8 cellular contexts compared by ENCODE assay signal in genomic region chr17:45584092-45585036, GRCh38.
A peak's percentile ranks its signal among the peaks of the same experiment; 100 is the strongest.
DNase-seq lines count a peak whose midpoint lies in the region; ATAC-seq and TF ChIP-seq lines count a peak whose summit lies in the region.

No MANE protein-coding gene starts in this region.

- H3K79me1 ChIP-seq in IMR-90 (ENCODE audit: low read depth in 1 of 2, low read length in 2 of 2) = peaks cover 23 to 42% of the 10 kb centered on the region in 2 experiments

- H3K79me2 ChIP-seq in fibroblast of lung (ENCODE audit: control insufficient read depth, insufficient read depth, low read length) = peaks cover 40% of the 10 kb centered on the region

- TF ChIP-seq RAD21 in IMR-90 (IDR thresholded peaks at IDR 0.05; ENCODE audit: low read length) = no peak

- H3K23ac ChIP-seq in IMR-90 (ENCODE audit: low read depth, low read length) = peak overlapping the region; percentile 98

- in situ Hi-C loops in IMR-90 (cut with MboI; ENCODE audit: low sequenced_read_pairs) = loop anchor here (25.0 kb wide), 4 partner anchors 372 to 1153 kb away; partner anchors contain the start of gene FMNL1

- POLR2A ChIA-PET in CD4-positive, alpha-beta memory T cell (lab: Charles Lee; ENCODE audit: partially characterized antibody) = interaction anchor here (0.7 to 1.6 kb wide), 4 partner anchors 270 to 609 kb away, joined by 3 to 6 read pairs (median 4); partner anchors contain the start of genes HEXIM2 and KANSL1
- POLR2A ChIA-PET in IMR-90 (lab: Charles Lee; ENCODE audit: unreplicated experiment) = no interaction called here

- H3K9me3 Mint-ChIP-seq in CD4-positive, alpha-beta memory T cell = no peaks in the 10 kb centered on the region
- peaks cover 9% of the 10 kb centered on the region for H3K9me3 Mint-ChIP-seq in nephron progenitor cell

- ATAC-seq in GM21529 (IDR thresholded peaks at IDR 0.05; ENCODE audit: unreplicated experiment) (peak; percentile 52), IMR-90 (ENCODE audit: low read depth) (peak; percentile 65)

- TF ChIP-seq CTCF in IMR-90 (conservative IDR thresholded peaks at IDR 0.05; ENCODE audit: low read depth, low read length) (no peak), fibroblast of lung (conservative IDR thresholded peaks at IDR 0.05 in 1 of 2, IDR thresholded peaks at IDR 0.05 in 1 of 2; ENCODE audit: low read depth in 1 of 2, low read length in 2 of 2) (no peak), nephron progenitor cell (IDR thresholded peaks at IDR 0.05) (no peak)

- H3K56ac ChIP-seq in IMR-90 (ENCODE audit: extremely low read depth, insufficient read depth, low read length) = peak overlapping the region; percentile 95

- no peaks in the 10 kb centered on the region for H3K9me3 ChIP-seq in CD4-positive, alpha-beta memory T cell (ENCODE audit: control insufficient read depth in 1 of 2, low read length in 2 of 2)
- H3K9me3 ChIP-seq in IMR-90 (ENCODE audit: control insufficient read depth, insufficient read depth, low read length) (no peaks in the 10 kb centered on the region), fibroblast of lung (ENCODE audit: control insufficient read depth, insufficient read depth, low read depth, low read length) (no peaks in the 10 kb centered on the region)

- H3K4me1 Mint-ChIP-seq in CD4-positive, alpha-beta memory T cell = peaks cover 26 to 50% (median 39%) of the 10 kb centered on the region in 4 donors
- H3K4me1 Mint-ChIP-seq in nephron progenitor cell = peaks cover 49% of the 10 kb centered on the region

- peak; percentile 72 to 83 (median 80) for DNase-seq in CD4-positive, alpha-beta memory T cell
- DNase-seq in IMR-90 = peak; percentile 36
- peak; percentile 56 for DNase-seq in activated T-cell treated with anti-CD3 and anti-CD28 coated beads for 24 hours (ENCODE audit: low read depth)
- peak; percentile 53 to 62 for DNase-seq in fibroblast of lung (ENCODE audit: low read depth in 2 of 2)
- DNase-seq in nephron progenitor cell = peak; percentile 70
- DNase-seq in substantia nigra (lab: John Stamatoyannopoulos, UW) = no peak
- no peak for DNase-seq in SHP77 (lab: John Stamatoyannopoulos, UW)

- peak overlapping the region; percentile 83 for H3K27ac ChIP-seq in CD4-positive, alpha-beta memory T cell (ENCODE audit: low read depth, low read length)
- peak overlapping the region; percentile 87 for H3K27ac ChIP-seq in IMR-90 (ENCODE audit: insufficient read depth, low read length)
- H3K27ac ChIP-seq in fibroblast of lung (ENCODE audit: insufficient read depth, low read length) = peak overlapping the region; percentile 92
- H3K27ac ChIP-seq in substantia nigra (ENCODE audit: low read depth, low read length, poor library complexity, severe bottlenecking) = peak overlapping the region; percentile 78

- TF ChIP-seq POLR2A in IMR-90 (IDR thresholded peaks at IDR 0.05; ENCODE audit: low read depth, low read length) = no peak

- intact Hi-C loops in CD4-positive, alpha-beta memory T cell (cut with micrococcal nuclease) = no loop called here
- intact Hi-C loops in IMR-90 (cut with micrococcal nuclease) = no loop called here

- H3K36me3 ChIP-seq in CD4-positive, alpha-beta memory T cell (ENCODE audit: insufficient read depth, low read length) = no peaks in the 10 kb centered on the region
- H3K36me3 ChIP-seq in IMR-90 (ENCODE audit: control insufficient read depth, insufficient read depth, low read length) (no peaks in the 10 kb centered on the region), fibroblast of lung (ENCODE audit: control insufficient read depth, insufficient read depth, low read length) (no peaks in the 10 kb centered on the region)

- H3K18ac ChIP-seq in IMR-90 (ENCODE audit: low read depth, low read length) = peak overlapping the region; percentile 26

- H3K36me3 Mint-ChIP-seq in CD4-positive, alpha-beta memory T cell = peaks cover 4 to 36% of the 10 kb centered on the region in 2 donors
- H3K36me3 Mint-ChIP-seq in nephron progenitor cell (ENCODE audit: low read depth) = peaks cover 36% of the 10 kb centered on the region

- H3K27me3 Mint-ChIP-seq in CD4-positive, alpha-beta memory T cell = peaks cover 2% of the 10 kb centered on the region in 2 donors
- peaks cover 12% of the 10 kb centered on the region for H3K27me3 Mint-ChIP-seq in nephron progenitor cell (ENCODE audit: low read depth, poor library complexity)

- H3K4me3 ChIP-seq in CD4-positive, alpha-beta memory T cell (ENCODE audit: low read length in 2 of 2) = peak overlapping the region; percentile 77 to 83
- H3K4me3 ChIP-seq in IMR-90 (ENCODE audit: insufficient read depth, low read depth, low read length) (peak overlapping the region; percentile 81), fibroblast of lung (replicated peaks in 1 of 4; ENCODE audit: control extremely low read depth in 1 of 4, insufficient read depth in 1 of 4, low read depth in 3 of 4, low read length in 4 of 4) (peak overlapping the region; percentile 70 to 85 (median 78))

- H2BK15ac ChIP-seq in IMR-90 (ENCODE audit: low read depth, low read length) = no peak overlapping the region; the same call in 2 of the 3 replicates

- peak overlapping the region; percentile 77 for H4K91ac ChIP-seq in IMR-90 (ENCODE audit: insufficient read depth, low read depth, low read length)

- H3K4ac ChIP-seq in IMR-90 (ENCODE audit: low read depth, low read length) = peak overlapping the region; percentile 94

- H4K8ac ChIP-seq in IMR-90 (ENCODE audit: low read depth in 2 of 2, low read length in 2 of 2) = peak overlapping the region; percentile 73

- no peaks in the 10 kb centered on the region for H3K27me3 ChIP-seq in CD4-positive, alpha-beta memory T cell (ENCODE audit: insufficient read depth, low read length)
- no peaks in the 10 kb centered on the region for H3K27me3 ChIP-seq in IMR-90 (ENCODE audit: control insufficient read depth, insufficient read depth, low read length)
- H3K27me3 ChIP-seq in fibroblast of lung (ENCODE audit: control insufficient read depth, insufficient read depth, low read length) = no peaks in the 10 kb centered on the region

- 3% methylated on average over 6 of the region's 62 CpGs; no CpG with 5 or more reads in 1 of the 2 experiments for WGBS in IMR-90 (ENCODE audit: extremely low coverage in 2 of 2, insufficient read length in 1 of 2), 2 experiments

- peak overlapping the region; percentile 98 for H2AK9ac ChIP-seq in IMR-90 (replicated peaks; ENCODE audit: low read depth, low read length, poor library complexity)

- H3K4me3 Mint-ChIP-seq in CD4-positive, alpha-beta memory T cell = peak overlapping the region; percentile 94 to 100 (median 98)
- peak overlapping the region; percentile 91 for H3K4me3 Mint-ChIP-seq in nephron progenitor cell

- H2BK20ac ChIP-seq in IMR-90 (ENCODE audit: low read depth, low read length) = peak overlapping the region; percentile 21; the same call in 1 of the 2 replicates

- H2BK5ac ChIP-seq in IMR-90 (ENCODE audit: low read depth, low read length, poor library complexity, severe bottlenecking) = peak overlapping the region; percentile 85

- peak overlapping the region; percentile 94 for H2AK5ac ChIP-seq in IMR-90 (ENCODE audit: low read depth, low read length)

- H3K9ac ChIP-seq in IMR-90 (ENCODE audit: low read depth, low read length) = peak overlapping the region; percentile 88
- H3K9ac ChIP-seq in fibroblast of lung (ENCODE audit: insufficient read depth, low read length) = peak overlapping the region; percentile 91

- peaks cover 3% of the 10 kb centered on the region; the same call in 1 of the 2 replicates for H4K20me1 ChIP-seq in IMR-90 (ENCODE audit: insufficient read depth, low read length)
- H4K20me1 ChIP-seq in fibroblast of lung (ENCODE audit: control insufficient read depth, extremely low read depth, insufficient read depth, low read length) = no peaks in the 10 kb centered on the region

- CTCF ChIA-PET in CD4-positive, alpha-beta memory T cell (lab: Charles Lee; ENCODE audit: partially characterized antibody) = no interaction called here
- CTCF ChIA-PET in IMR-90 (lab: Yijun Ruan, JAX) = no interaction called here

- H3K27ac Mint-ChIP-seq in CD4-positive, alpha-beta memory T cell = peak overlapping the region; percentile 94 to 100 (median 99)
- peak overlapping the region; percentile 83 for H3K27ac Mint-ChIP-seq in nephron progenitor cell

- H3K4me2 ChIP-seq in IMR-90 (ENCODE audit: low read depth, low read length) = peak overlapping the region; percentile 92
- H3K4me2 ChIP-seq in fibroblast of lung (ENCODE audit: extremely low read depth, insufficient read depth, low read length) = peak overlapping the region; percentile 98

- peak overlapping the region; percentile 80 for H2BK120ac ChIP-seq in IMR-90 (ENCODE audit: low read depth, low read length)

- no TSS peak for BruUV-seq in IMR-90 (replicated peaks; lab: Mats Ljungman, UMichigan)

- H3K9me1 ChIP-seq in IMR-90 (ENCODE audit: insufficient read depth, low read length) = peaks cover 9% of the 10 kb centered on the region; the same call in 1 of the 2 replicates

- peak overlapping the region; percentile 54 for H4K5ac ChIP-seq in IMR-90 (ENCODE audit: low read depth, low read length)

- dilution Hi-C loops in IMR-90 (cut with HindIII; ENCODE audit: low sequenced_read_pairs, unreplicated experiment) = no loop called here

- H2AFZ ChIP-seq in IMR-90 (replicated peaks; ENCODE audit: low read length, poor library complexity) = peak overlapping the region; percentile 84
- H2AFZ ChIP-seq in fibroblast of lung (ENCODE audit: low read length) = peak overlapping the region; percentile 97

- H3K14ac ChIP-seq in IMR-90 (replicated peaks; ENCODE audit: low read depth, low read length) = peak overlapping the region; percentile 98

- H3K4me1 ChIP-seq in CD4-positive, alpha-beta memory T cell (ENCODE audit: insufficient read depth, low read length) = peaks cover 38% of the 10 kb centered on the region
- peaks cover 3% of the 10 kb centered on the region for H3K4me1 ChIP-seq in IMR-90 (ENCODE audit: control insufficient read depth, insufficient read depth, low read length)
- no peaks in the 10 kb centered on the region for H3K4me1 ChIP-seq in fibroblast of lung (ENCODE audit: control insufficient read depth, extremely low read depth, insufficient read depth, low read length)

TF ChIP-seq in IMR-90, 13 proteins besides CTCF, POLR2A, EP300 and RAD21:
- TF ChIP-seq MAFK (IDR thresholded peaks at IDR 0.05; ENCODE audit: low read depth, low read length) = no peak
- no peak for TF ChIP-seq CHD1 (IDR thresholded peaks at IDR 0.05; ENCODE audit: low read depth, low read length)
- TF ChIP-seq MAZ (IDR thresholded peaks at IDR 0.05; ENCODE audit: borderline replicate concordance, low read depth, low read length) = peak; percentile 42; the same call in 1 of the 2 replicates
- TF ChIP-seq RCOR1 (IDR thresholded peaks at IDR 0.05; ENCODE audit: insufficient replicate concordance, low read length) = no peak
- TF ChIP-seq USF2 (IDR thresholded peaks at IDR 0.05; ENCODE audit: low read depth, low read length) = no peak

Comparison
In these comparisons a context has a peak if more than half of its experiments do, and no peak if none do; other contexts are left out.
1. DNase-seq: peak in CD4-positive, alpha-beta memory T cell (5 of 5), IMR-90 (single experiment), activated T-cell treated with anti-CD3 and anti-CD28 coated beads for 24 hours (single experiment), fibroblast of lung (2 of 2) and nephron progenitor cell (single experiment); none in substantia nigra (0 of 49) and SHP77 (0 of 2).
2. Peak in every context shown above with its lines, with median percentiles within 50 percentile points of each other: H3K27ac ChIP-seq and H3K4me3 ChIP-seq.